ENCODE assay signal across 21 cellular contexts in genomic region chr3:138137901-138138300, GRCh38. TPM values are rescaled to one million over a fixed set of nuclear protein-coding genes. Genes with fewer than 3 reads are reported as not detected.
DNase-seq lines count a peak whose midpoint lies in the region; ATAC-seq, FAIRE-seq and TF ChIP-seq lines count a peak whose summit lies in the region.
"Had no signal": no experiment of that assay in that cellular context is flagged by ENCODE, and none has a peak within 500 bp of the region (broad histone marks: within the 10 kb centered on the region; RNA-seq: fewer than 3 reads in every experiment).

No MANE protein-coding gene starts in this region.

- peaks cover 3 to 5% of the 10 kb centered on the region in 2 experiments for H3K4me1 ChIP-seq in trophoblast cell (ENCODE audit: control insufficient read depth in 1 of 2, insufficient read depth in 2 of 2, low read length in 2 of 2)
- H3K4me1 ChIP-seq in thyroid gland: no peaks in the 10 kb centered on the region
- H3K4me1 ChIP-seq: A549, BLaER1, HAP-1 had no signal

- no peak for TF ChIP-seq CTCF in HL-60 (IDR thresholded peaks at IDR 0.05; ENCODE audit: insufficient read depth, low read length)
- no peak for TF ChIP-seq CTCF in thyroid gland (IDR thresholded peaks at IDR 0.05)

- no peaks in the 10 kb centered on the region for H3K27me3 ChIP-seq in HL-60 (ENCODE audit: insufficient read depth, poor library complexity, severe bottlenecking)
- H3K27me3 ChIP-seq in trophoblast cell (ENCODE audit: insufficient read depth, low read length): no peaks in the 10 kb centered on the region
- no peaks in the 10 kb centered on the region for H3K27me3 ChIP-seq in thyroid gland
- H3K27me3 ChIP-seq: BLaER1 had no signal

- no peak overlapping the region for H2BK12ac ChIP-seq in trophoblast cell (ENCODE audit: low read length)

- no CpG with 5 or more reads among the region's 2 CpGs for WGBS in trophoblast cell (ENCODE audit: extremely low coverage, insufficient coverage, insufficient read length)
- WGBS in thyroid gland, 2 donors: 75 to 86% methylated on average over 2 of the region's 2 CpGs

- H3K23ac ChIP-seq in trophoblast cell (ENCODE audit: low read length): no peak overlapping the region

- no peak overlapping the region for H4K12ac ChIP-seq in trophoblast cell (ENCODE audit: low read depth, low read length)

- no peak for ATAC-seq in GM21529 (IDR thresholded peaks at IDR 0.05; ENCODE audit: unreplicated experiment)
- ATAC-seq: A549, Right ventricle myocardium inferior, T-cell had no signal

- H4K91ac ChIP-seq in trophoblast cell (ENCODE audit: low read depth, low read length): no peak overlapping the region

- H3K4me3 ChIP-seq in HL-60 (replicated peaks; ENCODE audit: insufficient read depth, low read length) (no peak overlapping the region), trophoblast cell (ENCODE audit: low read depth, low read length) (no peak overlapping the region), thyroid gland (replicated peaks in 1 of 3) (no peak overlapping the region)
- H3K4me3 ChIP-seq: A549, BLaER1, GM23248, HAP-1, SK-N-MC had no signal

- H2AFZ ChIP-seq in trophoblast cell (ENCODE audit: insufficient read depth, low read length, poor library complexity): no peak overlapping the region
- H2AFZ ChIP-seq: GM23248 had no signal

- no peak overlapping the region for H3K4me2 ChIP-seq in trophoblast cell (ENCODE audit: low read length)
- H3K4me2 ChIP-seq: A549, BLaER1 had no signal

- H3K36me3 ChIP-seq in trophoblast cell (ENCODE audit: control insufficient read depth in 1 of 2, insufficient read depth in 2 of 2, low read length in 2 of 2): no peaks in the 10 kb centered on the region
- H3K36me3 ChIP-seq in thyroid gland: no peaks in the 10 kb centered on the region
- H3K36me3 ChIP-seq: BLaER1, HAP-1 had no signal

- no peak for TF ChIP-seq POLR2A in thyroid gland (IDR thresholded peaks at IDR 0.05)

- H2AK5ac ChIP-seq in trophoblast cell (ENCODE audit: low read length): no peak overlapping the region

- H3K27ac ChIP-seq in HL-60 (replicated peaks): peak overlapping the region; percentile 91
- no peak overlapping the region for H3K27ac ChIP-seq in trophoblast cell (ENCODE audit: low read depth, low read length)
- H3K27ac ChIP-seq in thyroid gland: no peak overlapping the region
- H3K27ac ChIP-seq: A549, BLaER1, GM23248, SK-N-MC had no signal

- DNase-seq in HL-60 (ENCODE audit: low read depth in 1 of 2, low spot score in 1 of 2): peak; percentile 46 to 83
- DNase-seq in NOMO-1 (lab: John Stamatoyannopoulos, UW; ENCODE audit: unreplicated experiment in 2 of 2): peak; percentile 85 to 88
- peak; percentile 85 for DNase-seq in SKM-1 treated with dmso at 0.1 percent for 144 hours (lab: John Stamatoyannopoulos, UW; ENCODE audit: unreplicated experiment)
- peak; percentile 45 to 56 for DNase-seq in trophoblast cell
- DNase-seq in GM19239 (ENCODE audit: insufficient read length, low spot score): no peak
- no peak for DNase-seq in NCI-H1105 treated with DMSO at 0.1 percent for 48 hours (lab: John Stamatoyannopoulos, UW)
- no peak for DNase-seq in thyroid gland
- DNase-seq: DMS79, GM23248, NCI-H1436, NCI-H1930, NCI-H345, NCI-H524 treated with DMSO at 0.1 percent for 48 hours, T-cell had no signal

- intact Hi-C loops in thyroid gland (cut with DNase I): no loop called here

- no peak overlapping the region for H2BK5ac ChIP-seq in trophoblast cell (ENCODE audit: low read depth, low read length, poor library complexity)

- peaks cover 3% of the 10 kb centered on the region for H3K79me1 ChIP-seq in trophoblast cell (ENCODE audit: low read length)

- FAIRE-seq in GM19239 (lab: Jason Lieb, UNC): no peak
- FAIRE-seq: A549, RCC 7860 had no signal

- H4K8ac ChIP-seq in trophoblast cell (ENCODE audit: low read depth, low read length): no peak overlapping the region

- no peak overlapping the region for H2BK120ac ChIP-seq in trophoblast cell (ENCODE audit: insufficient read depth, low read length, poor library complexity)

- H3K4ac ChIP-seq in trophoblast cell (ENCODE audit: low read depth, low read length): no peak overlapping the region

- H3K14ac ChIP-seq in trophoblast cell (ENCODE audit: low read length): no peak overlapping the region

- H3K9me3 ChIP-seq in trophoblast cell (ENCODE audit: insufficient read depth, low read depth, low read length) (no peaks in the 10 kb centered on the region), thyroid gland (no peaks in the 10 kb centered on the region)
- H3K9me3 ChIP-seq: A549, HAP-1 had no signal

- H3K9ac ChIP-seq in trophoblast cell (ENCODE audit: low read length): no peak overlapping the region
- H3K9ac ChIP-seq: BLaER1, GM23248 had no signal

- no peaks in the 10 kb centered on the region for H3K79me2 ChIP-seq in trophoblast cell (ENCODE audit: control insufficient read depth, insufficient read depth, low read length, poor library complexity)

- H3K18ac ChIP-seq in trophoblast cell (ENCODE audit: low read length): no peak overlapping the region

RNA-seq across cellular contexts. Expression of gene A4GNT, which starts 5.7 kb away (rescaled TPM):
- polyA plus RNA-seq in trophoblast cell (2013): not detected in 2 replicates
- total RNA-seq in thyroid gland: not detected
- total RNA-seq: GM23248, Right ventricle myocardium inferior, T-cell had no signal
- polyA plus RNA-seq: A549, GM23248 had no signal

RNA-seq across cellular contexts. Expression of gene DZIP1L, which starts 22.5 kb away (rescaled TPM):
- polyA plus RNA-seq in trophoblast cell (2013): 2.7 and 3.5 TPM in 2 replicates
- total RNA-seq in thyroid gland: 10 to 100 TPM; 12.7 to 23.0 (median 17.2) TPM
- total RNA-seq: T-cell had no signal

RNA-seq across cellular contexts. Expression of gene DBR1, which starts 36.8 kb away (rescaled TPM):
- 8.9 and 9.4 TPM in 2 replicates for polyA plus RNA-seq in trophoblast cell (2013)
- total RNA-seq in thyroid gland: 10 to 100 TPM; 16.8 to 25.4 (median 18.3) TPM

RNA-seq across cellular contexts. Expression of gene ARMC8, which starts 49.2 kb away (rescaled TPM):
- polyA plus RNA-seq in trophoblast cell (2013): 29.9 and 30.3 TPM in 2 replicates
- 10 to 100 TPM; 57.2 to 91.8 (median 59.5) TPM for total RNA-seq in thyroid gland

Comparison
In these comparisons a context has a peak if more than half of its experiments do, and no peak if none do; other contexts are left out.
1. DNase-seq: peak in HL-60 (2 of 2), NOMO-1 (2 of 2), SKM-1 treated with dmso at 0.1 percent for 144 hours (single experiment) and trophoblast cell (2 of 2); none in GM19239 (single experiment), NCI-H1105 treated with DMSO at 0.1 percent for 48 hours (single experiment) and thyroid gland (0 of 2).